ENCODE assay signal across 8 cellular contexts in genomic region chr15:100596792-100597191, GRCh38. TPM values are rescaled to one million over a fixed set of nuclear protein-coding genes. Genes with fewer than 3 reads are reported as not detected.
DNase-seq lines count a peak whose midpoint lies in the region; ATAC-seq and TF ChIP-seq lines count a peak whose summit lies in the region.

No MANE protein-coding gene starts in this region.

- H3K23me2 ChIP-seq in H9 (ENCODE audit: insufficient read length, low read depth, low read length, poor library complexity, severe bottlenecking), result peaks cover 10% of the 10 kb centered on the region

- no peak overlapping the region for H2BK15ac ChIP-seq in H9 (ENCODE audit: low read depth, low read length)

- H3K4me1 ChIP-seq in foreskin keratinocyte (peaks cover 18% of the 10 kb centered on the region), H9 (ENCODE audit: insufficient read depth, low read length) (no peaks in the 10 kb centered on the region; the same call in 1 of the 2 replicates)

- H3K79me2 ChIP-seq in H9 (ENCODE audit: insufficient read depth, low read length), result peaks cover 2% of the 10 kb centered on the region; the same call in 1 of the 2 replicates

- H3K23ac ChIP-seq in H9 (ENCODE audit: insufficient read length, low read depth, low read length), result no peak overlapping the region

- H4K5ac ChIP-seq in H9 (ENCODE audit: insufficient read length, low read depth, low read length), result no peak overlapping the region

- DNase-seq in activated CD4-positive, alpha-beta memory T cell treated with anti-CD3 and anti-CD28 coated beads, Interleukin-2, amount 10 ng/mL, durations not matched to agents 7 days and 5 days, result peak; percentile 97
- DNase-seq in foreskin keratinocyte, result peak; percentile 67 to 78
- DNase-seq in stimulated activated CD8-positive, alpha-beta memory T cell treated with anti-CD3 and anti-CD28 coated beads, Interleukin-7, amount 100 ng/mL, for 48 hours (ENCODE audit: extremely low read depth in 1 of 2, low read depth in 1 of 2), result peak; percentile 82 to 95
- no peak for DNase-seq in H9
- DNase-seq in MG63, result no peak
- no peak for DNase-seq in DMS 273 (lab: John Stamatoyannopoulos, UW; ENCODE audit: unreplicated experiment)

- H3K56ac ChIP-seq in H9 (ENCODE audit: insufficient read length, low read depth, low read length), result no peak overlapping the region

- no peaks in the 10 kb centered on the region for H3K27me3 Mint-ChIP-seq in activated CD4-positive, alpha-beta memory T cell treated with anti-CD3 and anti-CD28 coated beads, Interleukin-2, amount 10 ng/mL, durations not matched to agents 7 days and 5 days
- no peaks in the 10 kb centered on the region for H3K27me3 Mint-ChIP-seq in H9 (ENCODE audit: low read depth)

- CTCF ChIA-PET in activated CD4-positive, alpha-beta memory T cell treated with anti-CD3 and anti-CD28 coated beads, Interleukin-2, amount 10 ng/mL, durations not matched to agents 7 days and 5 days (lab: Charles Lee), result interaction anchor here (1.3 to 4.7 kb wide), 3 partner anchors 25 to 260 kb away, joined by 3 to 42 read pairs (median 38); no protein-coding TSS in a partner anchor

- H3K4me1 Mint-ChIP-seq in activated CD4-positive, alpha-beta memory T cell treated with anti-CD3 and anti-CD28 coated beads, Interleukin-2, amount 10 ng/mL, durations not matched to agents 7 days and 5 days, result peaks cover 71% of the 10 kb centered on the region
- no peaks in the 10 kb centered on the region for H3K4me1 Mint-ChIP-seq in H9

- H3K4me3 Mint-ChIP-seq in activated CD4-positive, alpha-beta memory T cell treated with anti-CD3 and anti-CD28 coated beads, Interleukin-2, amount 10 ng/mL, durations not matched to agents 7 days and 5 days, result peak overlapping the region; percentile 71
- H3K4me3 Mint-ChIP-seq in H9, result no peak overlapping the region

- TF ChIP-seq CTCF in foreskin keratinocyte (conservative IDR thresholded peaks at IDR 0.05), result no peak
- no peak for TF ChIP-seq CTCF in H9 (conservative IDR thresholded peaks at IDR 0.05)

- no peak overlapping the region for H3K4me3 ChIP-seq in MG63

- H3K9me3 ChIP-seq in H9 (ENCODE audit: control insufficient read depth, low read depth, low read length), result no peaks in the 10 kb centered on the region
- H3K9me3 ChIP-seq in MG63, result no peaks in the 10 kb centered on the region

- peak overlapping the region; percentile 93 for H3K27ac Mint-ChIP-seq in activated CD4-positive, alpha-beta memory T cell treated with anti-CD3 and anti-CD28 coated beads, Interleukin-2, amount 10 ng/mL, durations not matched to agents 7 days and 5 days
- H3K27ac Mint-ChIP-seq in H9, result no peak overlapping the region

- no peaks in the 10 kb centered on the region for H3K36me3 ChIP-seq in MG63

- no CpG with 5 or more reads among the region's 7 CpGs for WGBS in H9 (ENCODE audit: extremely low coverage, insufficient read length, low lambda C conversion rate)

- H3K27me3 ChIP-seq in foreskin keratinocyte, result no peaks in the 10 kb centered on the region
- H3K27me3 ChIP-seq in H9 (ENCODE audit: insufficient read depth, low read length), result no peaks in the 10 kb centered on the region
- H3K27me3 ChIP-seq in MG63, result no peaks in the 10 kb centered on the region

- H3K18ac ChIP-seq in H9 (ENCODE audit: insufficient read length, low read depth, low read length), result no peak overlapping the region

- peak overlapping the region; percentile 61 for H3K27ac ChIP-seq in foreskin keratinocyte
- no peak overlapping the region for H3K27ac ChIP-seq in H9 (ENCODE audit: insufficient read length, low read depth, low read length)

- H3K4ac ChIP-seq in H9 (ENCODE audit: low read depth, low read length), result no peak overlapping the region

- no peak overlapping the region for H3K14ac ChIP-seq in H9 (ENCODE audit: insufficient read depth, low read length)

- H3K4me2 ChIP-seq in H9 (ENCODE audit: insufficient read depth, insufficient read length, low read length), result no peak overlapping the region

- no peak overlapping the region for H4K8ac ChIP-seq in H9 (replicated peaks; ENCODE audit: insufficient read length, low read depth, low read length)

- no peak overlapping the region for H2BK120ac ChIP-seq in H9 (ENCODE audit: low read depth, low read length, poor library complexity, severe bottlenecking)

- no peak overlapping the region for H3K9ac ChIP-seq in H9 (ENCODE audit: extremely low read depth, insufficient read length, low read length)

- no peak overlapping the region for H3T11ph ChIP-seq in H9 (ENCODE audit: low read length)

- peaks cover 2% of the 10 kb centered on the region for H3K9me3 Mint-ChIP-seq in activated CD4-positive, alpha-beta memory T cell treated with anti-CD3 and anti-CD28 coated beads, Interleukin-2, amount 10 ng/mL, durations not matched to agents 7 days and 5 days
- H3K9me3 Mint-ChIP-seq in H9, result peaks cover 4 to 6% of the 10 kb centered on the region in 2 experiments

- ATAC-seq in GM19328 (IDR thresholded peaks at IDR 0.05; ENCODE audit: unreplicated experiment) (peak; percentile 63), HG03342 (IDR thresholded peaks at IDR 0.05; ENCODE audit: unreplicated experiment) (peak; percentile 86), foreskin keratinocyte (peak; percentile 86)

- H2AK5ac ChIP-seq in H9 (ENCODE audit: insufficient read length, low read length), result no peak overlapping the region

- no peak overlapping the region for H2BK20ac ChIP-seq in H9 (ENCODE audit: low read depth, low read length, poor library complexity, severe bottlenecking)

- H3K36me3 Mint-ChIP-seq in activated CD4-positive, alpha-beta memory T cell treated with anti-CD3 and anti-CD28 coated beads, Interleukin-2, amount 10 ng/mL, durations not matched to agents 7 days and 5 days (ENCODE audit: low read depth), result peaks cover 47% of the 10 kb centered on the region
- H3K36me3 Mint-ChIP-seq in H9 (ENCODE audit: insufficient read depth in 1 of 3, low read depth in 3 of 3), result peaks cover 5 to 7% (median 5%) of the 10 kb centered on the region in 3 experiments

- H2AFZ ChIP-seq in H9 (ENCODE audit: low read length), result no peak overlapping the region

- POLR2A ChIA-PET in activated CD4-positive, alpha-beta memory T cell treated with anti-CD3 and anti-CD28 coated beads, Interleukin-2, amount 10 ng/mL, durations not matched to agents 7 days and 5 days (lab: Charles Lee), result interaction anchor here (0.8 to 9.5 kb wide), 11 partner anchors 8 to 1346 kb away, joined by 3 to 107 read pairs (median 4); partner anchors contain the start of genes LRRC28 and SNRPA1

- no peaks in the 10 kb centered on the region for H3K79me1 ChIP-seq in H9 (ENCODE audit: insufficient read depth, low read depth, low read length, poor library complexity, severe bottlenecking)

- no peak overlapping the region for H2BK12ac ChIP-seq in H9 (ENCODE audit: insufficient read length, low read depth, low read length)

- H2BK5ac ChIP-seq in H9 (ENCODE audit: insufficient read length, low read length), result no peak overlapping the region

- no peak overlapping the region for H4K91ac ChIP-seq in H9 (ENCODE audit: insufficient read length, low read depth, low read length)

- H4K20me1 ChIP-seq in H9 (ENCODE audit: control insufficient read depth, insufficient read depth, insufficient read length), result no peaks in the 10 kb centered on the region

RNA-seq across cellular contexts. Expression of gene LINS1, which starts 5.2 kb away (rescaled TPM):
- 10 to 100 TPM; 46.1 to 49.6 TPM for total RNA-seq in activated CD4-positive, alpha-beta memory T cell treated with anti-CD3 and anti-CD28 coated beads, Interleukin-2, amount 10 ng/mL, durations not matched to agents 7 days and 5 days
- 11.9 and 12.4 TPM in 2 replicates for total RNA-seq in foreskin keratinocyte
- polyA plus RNA-seq in foreskin keratinocyte, result 4.4 and 5.5 TPM in 2 replicates
- 8.8 and 11.2 TPM in 2 replicates for total RNA-seq in H9 (2021)
- 8.0 and 24.3 TPM in 2 replicates for total RNA-seq in MG63 (2014; rRNA removed; shearing (Covaris generic); ENCODE audit: low replicate concordance)

RNA-seq across cellular contexts. Expression of gene ASB7, which starts 5.6 kb away (rescaled TPM):
- 10 to 100 TPM; 23.1 to 23.3 TPM for total RNA-seq in activated CD4-positive, alpha-beta memory T cell treated with anti-CD3 and anti-CD28 coated beads, Interleukin-2, amount 10 ng/mL, durations not matched to agents 7 days and 5 days
- total RNA-seq in foreskin keratinocyte (10.9 and 11.8 TPM in 2 replicates), H9 (2021) (12.8 and 13.9 TPM in 2 replicates)
- 3.3 and 3.7 TPM in 2 replicates for polyA plus RNA-seq in foreskin keratinocyte
- 8.4 and 12.8 TPM in 2 replicates for total RNA-seq in MG63 (2014; rRNA removed; shearing (Covaris generic); ENCODE audit: low replicate concordance)

Comparison
In these comparisons a context has a peak if more than half of its experiments do, and no peak if none do; other contexts are left out.
1. DNase-seq: peak in activated CD4-positive, alpha-beta memory T cell treated with anti-CD3 and anti-CD28 coated beads, Interleukin-2, amount 10 ng/mL, durations not matched to agents 7 days and 5 days (single experiment), foreskin keratinocyte (2 of 2) and stimulated activated CD8-positive, alpha-beta memory T cell treated with anti-CD3 and anti-CD28 coated beads, Interleukin-7, amount 100 ng/mL, for 48 hours (2 of 2); none in H9 (single experiment), MG63 (single experiment) and DMS 273 (single experiment).
2. Peak in every context shown above with its lines, with median percentiles within 50 percentile points of each other: ATAC-seq.